In genomic region chr5:126995689-126996088, GRCh38 we compare ENCODE assay signal across 1 cellular context.
TF ChIP-seq lines count a peak whose summit lies in the region.

No MANE protein-coding gene starts in this region.

TF ChIP-seq in SK-N-SH treated with all-trans-retinoic acid at 6 μM for 48 hours, 23 proteins besides CTCF, POLR2A, EP300 and RAD21 (continued from another document):
- TF ChIP-seq TSHZ2 (CRISPR knock-in tag; IDR thresholded peaks at IDR 0.05) (no peak), ZNF70 (CRISPR knock-in tag; IDR thresholded peaks at IDR 0.05) (no peak), CREB5 (CRISPR knock-in tag; IDR thresholded peaks at IDR 0.05; ENCODE audit: low read depth) (no peak), ZC3H10 (CRISPR knock-in tag; IDR thresholded peaks at IDR 0.05) (no peak), ZNF8 (CRISPR knock-in tag; IDR thresholded peaks at IDR 0.05) (no peak), CSRNP3 (CRISPR knock-in tag; IDR thresholded peaks at IDR 0.05) (no peak), POU6F1 (CRISPR knock-in tag; IDR thresholded peaks at IDR 0.05; ENCODE audit: borderline replicate concordance, low read depth) (no peak), TOX (CRISPR knock-in tag; IDR thresholded peaks at IDR 0.05; ENCODE audit: borderline replicate concordance) (no peak), ESRRG (CRISPR knock-in tag; IDR thresholded peaks at IDR 0.05) (no peak), ISL1 (CRISPR knock-in tag; IDR thresholded peaks at IDR 0.05) (no peak), GLIS3 (CRISPR knock-in tag; IDR thresholded peaks at IDR 0.05) (no peak)
